In the genomic region with DNA sequence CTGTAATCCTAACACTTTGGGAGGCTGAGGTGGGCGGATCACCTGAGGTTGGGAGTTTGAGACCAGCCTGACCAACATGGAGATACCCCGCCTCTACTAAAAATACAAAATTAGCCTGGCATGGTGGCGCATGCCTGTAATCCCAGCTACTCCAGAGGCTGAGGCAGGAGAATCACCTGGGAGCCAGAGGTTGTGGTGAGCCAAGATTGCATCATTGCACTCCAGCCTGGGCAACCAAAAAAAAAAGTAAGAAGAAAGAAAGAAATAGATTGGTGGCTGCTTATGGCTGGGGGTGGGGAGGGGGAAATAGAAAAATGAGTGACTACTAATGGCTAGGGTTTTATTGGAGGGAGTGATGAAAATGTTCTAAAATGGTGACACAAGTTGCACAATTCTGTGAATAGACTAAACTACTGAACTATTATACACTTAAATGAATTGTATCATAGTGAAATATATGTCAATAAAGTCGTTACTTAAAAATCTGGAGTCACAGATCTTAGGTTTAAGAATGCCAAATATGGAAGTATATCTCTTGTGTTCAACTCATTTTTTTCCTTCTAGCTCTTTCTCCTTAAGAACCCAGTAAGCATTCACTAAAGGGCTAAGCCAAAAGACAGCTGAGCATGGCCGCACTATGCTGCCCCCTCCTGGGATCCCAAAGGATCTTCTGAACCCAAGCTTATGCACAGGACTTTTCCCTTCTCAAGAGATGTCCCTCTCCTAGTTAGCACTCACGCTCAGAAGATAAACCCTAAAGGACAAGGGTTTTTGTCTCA, we compare ENCODE assay signal across 8 cellular contexts. TPM values are rescaled to one million over a fixed set of nuclear protein-coding genes. Genes with fewer than 3 reads are reported as not detected.
A peak's percentile ranks its signal among the peaks of the same experiment; 100 is the strongest.
DNase-seq lines count a peak whose midpoint lies in the region; ATAC-seq, FAIRE-seq and TF ChIP-seq lines count a peak whose summit lies in the region.

No MANE protein-coding gene starts in this region.

- ATAC-seq in HG03280 (IDR thresholded peaks at IDR 0.05; ENCODE audit: unreplicated experiment), result no peak
- no peak for ATAC-seq in GM18517 (IDR thresholded peaks at IDR 0.05; ENCODE audit: unreplicated experiment)

- 0 out of 2 replicates have a peak overlapping the region, but pooled peaks have one; percentile 4 for H3K4me2 ChIP-seq in KMS-11

- H3K9me3 ChIP-seq in adrenal gland (replicated peaks in 1 of 3), result no peaks in the 10 kb centered on the region
- H3K9me3 ChIP-seq in right atrium auricular region, result no peaks in the 10 kb centered on the region

- TF ChIP-seq CTCF in D721Med (IDR thresholded peaks at IDR 0.05; ENCODE audit: insufficient read depth, missing control alignments) (peak; percentile 84), KMS-11 (conservative IDR thresholded peaks at IDR 0.05; ENCODE audit: low read depth, low read length) (peak; percentile 90), adrenal gland (IDR thresholded peaks at IDR 0.05) (peak in 5 of 6 experiments; percentile 66 to 75 (median 70)), right atrium auricular region (IDR thresholded peaks at IDR 0.05) (peak; percentile 60 to 78)

- no peak overlapping the region for H3K4me3 ChIP-seq in KMS-11 (IDR thresholded peaks at IDR 0.05; ENCODE audit: insufficient read depth, low read depth, low read length)
- H3K4me3 ChIP-seq in adrenal gland, result no peak overlapping the region
- no peak overlapping the region for H3K4me3 ChIP-seq in right atrium auricular region
- no peak overlapping the region for H3K4me3 ChIP-seq in skeletal muscle cell (ENCODE audit: low read depth, low read length)

- FAIRE-seq in D721Med (lab: Jason Lieb, UNC), result peak; percentile 53

- H3K4me1 ChIP-seq in KMS-11 (ENCODE audit: low read depth, poor library complexity, severe bottlenecking) (peaks cover 73% of the 10 kb centered on the region), adrenal gland (replicated peaks in 1 of 2) (peaks cover 5 to 6% of the 10 kb centered on the region in 2 donors), right atrium auricular region (peaks cover 0 to 13% of the 10 kb centered on the region in 2 donors)

- H3K27ac ChIP-seq in KMS-11 (no peak overlapping the region), adrenal gland (no peak overlapping the region), right atrium auricular region (no peak overlapping the region)

- no peak overlapping the region for H2AFZ ChIP-seq in KMS-11 (ENCODE audit: low read depth)

- no peak for TF ChIP-seq POLR2A in adrenal gland (IDR thresholded peaks at IDR 0.05)

- WGBS in adrenal gland, 4 donors, result 50 to 56% (median 52%) methylated on average over 6 of the region's 6 CpGs

- H3K9ac ChIP-seq in KMS-11, result no peak overlapping the region

- no peaks in the 10 kb centered on the region for H4K20me1 ChIP-seq in KMS-11 (ENCODE audit: insufficient read depth)

- H3K27me3 ChIP-seq in KMS-11 (ENCODE audit: insufficient read depth, low read depth) (peaks cover 7% of the 10 kb centered on the region; the same call in 1 of the 2 replicates), adrenal gland (no peaks in the 10 kb centered on the region), right atrium auricular region (no peaks in the 10 kb centered on the region)

- DNase-seq in D721Med (ENCODE audit: insufficient read length, low spot score) (no peak), RKO (ENCODE audit: low spot score) (peak; percentile 68), adrenal gland (peak; percentile 59 to 77 (median 64)), right atrium auricular region (ENCODE audit: low spot score) (peak; percentile 65), skeletal muscle cell (ENCODE audit: low read depth) (peak; percentile 33)

- H3K36me3 ChIP-seq in KMS-11 (ENCODE audit: insufficient read depth) (no peaks in the 10 kb centered on the region), adrenal gland (replicated peaks in 1 of 2) (no peaks in the 10 kb centered on the region), right atrium auricular region (no peaks in the 10 kb centered on the region)

- H3K79me2 ChIP-seq in KMS-11 (ENCODE audit: insufficient read depth, low read depth), result no peaks in the 10 kb centered on the region

- intact Hi-C loops in adrenal gland (cut with DNase I), result loop anchor here in 1 of 2 donors (10.0 kb wide), 1 partner anchor 342 kb away; no protein-coding TSS in a partner anchor

RNA-seq across cellular contexts. Expression of gene NPL, which starts 3.2 kb away (rescaled TPM):
- total RNA-seq in adrenal gland, result 10 to 100 TPM in 6 of 8 donors, 1 to 10 TPM in 2; 6.0 to 31.7 (median 24.1) TPM
- 10 to 100 TPM in 2 of 3 donors, 1 to 10 TPM in 1; 8.8 to 22.9 (median 16.1) TPM for polyA plus RNA-seq in adrenal gland
- total RNA-seq in right atrium auricular region, result 1 to 10 TPM; 3.4 to 4.8 TPM

RNA-seq across cellular contexts. Expression of gene DHX9, which starts 52.7 kb away (rescaled TPM):
- total RNA-seq in adrenal gland (100 to 1,000 TPM in 4 of 8 donors, 10 to 100 TPM in 4; 59.3 to 147 (median 89.8) TPM), right atrium auricular region (10 to 100 TPM; 44.7 to 55.5 TPM)
- polyA plus RNA-seq in adrenal gland, result 100 to 1,000 TPM in 1 of 3 donors, 10 to 100 TPM in 2; 50.9 to 130 (median 52.6) TPM
